20 cellular contexts compared by ENCODE assay signal in genomic region chr20:44071526-44072111, GRCh38.
DNase-seq lines count a peak whose midpoint lies in the region; ATAC-seq and TF ChIP-seq lines count a peak whose summit lies in the region.
"Had no signal": no experiment of that assay in that cellular context is flagged by ENCODE, and none has a peak within 500 bp of the region (broad histone marks: within the 10 kb centered on the region; RNA-seq: fewer than 3 reads in every experiment).

No MANE protein-coding gene starts in this region.

- CTCF ChIA-PET in activated B cell treated with CpG ODN at 0.5 μM for 24 hours (lab: Charles Lee): interaction anchor here (1.0 to 1.2 kb wide), 2 partner anchors 9 to 322 kb away, joined by 4 to 5 read pairs; no protein-coding TSS in a partner anchor

- H3K27ac ChIP-seq in upper lobe of right lung: no peak overlapping the region
- H3K27ac ChIP-seq: brain microvascular endothelial cell, WERI-Rb-1 had no signal

- POLR2A ChIA-PET in activated B cell treated with CpG ODN at 0.5 μM for 24 hours (lab: Charles Lee): interaction anchor here (1.3 to 4.2 kb wide), 3 partner anchors 130 to 321 kb away, joined by 3 to 27 read pairs (median 4); no protein-coding TSS in a partner anchor
- POLR2A ChIA-PET in naive thymus-derived CD8-positive, alpha-beta T cell (lab: Charles Lee): interaction anchor here (1.1 to 1.7 kb wide), 2 partner anchors 9 to 13 kb away, joined by 3 to 6 read pairs; no protein-coding TSS in a partner anchor

- H3K9me3 Mint-ChIP-seq in activated naive CD8-positive, alpha-beta T cell treated with anti-CD3 and anti-CD28 coated beads for 36 hours: no peaks in the 10 kb centered on the region
- H3K9me3 Mint-ChIP-seq in activated naive CD8-positive, alpha-beta T cell treated with anti-CD3 and anti-CD28 coated beads, Interleukin-2, amount 50 U/mL, for 24 hours: no peaks in the 10 kb centered on the region
- H3K9me3 Mint-ChIP-seq in activated B cell treated with CpG ODN at 0.5 μM for 24 hours: no peaks in the 10 kb centered on the region
- no peaks in the 10 kb centered on the region for H3K9me3 Mint-ChIP-seq in naive thymus-derived CD8-positive, alpha-beta T cell
- H3K9me3 Mint-ChIP-seq: IgD-negative memory B cell had no signal

- no peaks in the 10 kb centered on the region for H3K27me3 Mint-ChIP-seq in activated naive CD8-positive, alpha-beta T cell treated with anti-CD3 and anti-CD28 coated beads for 36 hours
- H3K27me3 Mint-ChIP-seq in activated naive CD8-positive, alpha-beta T cell treated with anti-CD3 and anti-CD28 coated beads, Interleukin-2, amount 50 U/mL, for 24 hours: peaks cover 2% of the 10 kb centered on the region
- peaks cover 5% of the 10 kb centered on the region for H3K27me3 Mint-ChIP-seq in activated B cell treated with CpG ODN at 0.5 μM for 24 hours
- H3K27me3 Mint-ChIP-seq in naive thymus-derived CD8-positive, alpha-beta T cell: peaks cover 0 to 2% (median 0%) of the 10 kb centered on the region in 5 donors
- H3K27me3 Mint-ChIP-seq: activated naive CD8-positive, alpha-beta T cell had no signal

- peak overlapping the region; percentile 42 for H3K4me3 Mint-ChIP-seq in activated naive CD8-positive, alpha-beta T cell treated with anti-CD3 and anti-CD28 coated beads for 36 hours
- no peak overlapping the region for H3K4me3 Mint-ChIP-seq in activated naive CD8-positive, alpha-beta T cell treated with anti-CD3 and anti-CD28 coated beads, Interleukin-2, amount 50 U/mL, for 24 hours
- no peak overlapping the region for H3K4me3 Mint-ChIP-seq in activated B cell treated with CpG ODN at 0.5 μM for 24 hours
- H3K4me3 Mint-ChIP-seq in naive thymus-derived CD8-positive, alpha-beta T cell: peak overlapping the region in 8 of 10 donors; percentile 11 to 86 (median 40)

- H3K4me1 ChIP-seq in upper lobe of right lung: peaks cover 3% of the 10 kb centered on the region

- peaks cover 1% of the 10 kb centered on the region for H3K36me3 Mint-ChIP-seq in activated naive CD8-positive, alpha-beta T cell treated with anti-CD3 and anti-CD28 coated beads for 36 hours
- H3K36me3 Mint-ChIP-seq in activated naive CD8-positive, alpha-beta T cell treated with anti-CD3 and anti-CD28 coated beads, Interleukin-2, amount 50 U/mL, for 24 hours (ENCODE audit: low read depth): peaks cover 1% of the 10 kb centered on the region
- H3K36me3 Mint-ChIP-seq in activated B cell treated with CpG ODN at 0.5 μM for 24 hours (ENCODE audit: low read depth): no peaks in the 10 kb centered on the region
- H3K36me3 Mint-ChIP-seq in naive thymus-derived CD8-positive, alpha-beta T cell: no peaks in the 10 kb centered on the region
- H3K36me3 Mint-ChIP-seq: activated naive CD8-positive, alpha-beta T cell had no signal

- no peak overlapping the region for H3K27ac Mint-ChIP-seq in activated naive CD8-positive, alpha-beta T cell treated with anti-CD3 and anti-CD28 coated beads for 36 hours
- no peak overlapping the region for H3K27ac Mint-ChIP-seq in activated naive CD8-positive, alpha-beta T cell treated with anti-CD3 and anti-CD28 coated beads, Interleukin-2, amount 50 U/mL, for 24 hours
- H3K27ac Mint-ChIP-seq in activated B cell treated with CpG ODN at 0.5 μM for 24 hours: no peak overlapping the region
- H3K27ac Mint-ChIP-seq in naive thymus-derived CD8-positive, alpha-beta T cell: peak overlapping the region; percentile 88 to 100 (median 100)
- H3K27ac Mint-ChIP-seq: activated naive CD8-positive, alpha-beta T cell; IgD-negative memory B cell had no signal

- ATAC-seq in activated naive CD8-positive, alpha-beta T cell treated with anti-CD3 and anti-CD28 coated beads, Interleukin-2, amount 50 U/mL, for 24 hours: no peak
- ATAC-seq in activated B cell treated with CpG ODN at 0.5 μM for 24 hours (ENCODE audit: low read depth) (no peak), upper lobe of right lung (no peak)
- ATAC-seq in naive thymus-derived CD8-positive, alpha-beta T cell: no peak

- H3K4me3 ChIP-seq in upper lobe of right lung: no peak overlapping the region

- peaks cover 68% of the 10 kb centered on the region for H3K4me1 Mint-ChIP-seq in activated naive CD8-positive, alpha-beta T cell treated with anti-CD3 and anti-CD28 coated beads for 36 hours
- H3K4me1 Mint-ChIP-seq in activated naive CD8-positive, alpha-beta T cell treated with anti-CD3 and anti-CD28 coated beads, Interleukin-2, amount 50 U/mL, for 24 hours: peaks cover 75% of the 10 kb centered on the region
- H3K4me1 Mint-ChIP-seq in activated B cell treated with CpG ODN at 0.5 μM for 24 hours: peaks cover 39% of the 10 kb centered on the region
- H3K4me1 Mint-ChIP-seq in naive thymus-derived CD8-positive, alpha-beta T cell: peaks cover 30 to 94% (median 85%) of the 10 kb centered on the region in 4 donors

- H3K36me3 ChIP-seq in upper lobe of right lung: no peaks in the 10 kb centered on the region
- H3K36me3 ChIP-seq: brain microvascular endothelial cell, WERI-Rb-1 had no signal

- H3K9me3 ChIP-seq in upper lobe of right lung: no peaks in the 10 kb centered on the region

- DNase-seq in activated naive CD8-positive, alpha-beta T cell treated with anti-CD3 and anti-CD28 coated beads for 36 hours: no peak
- DNase-seq in activated naive CD8-positive, alpha-beta T cell treated with anti-CD3 and anti-CD28 coated beads, Interleukin-2, amount 50 U/mL, for 24 hours: no peak
- peak; percentile 14 for DNase-seq in activated B cell treated with CpG ODN at 0.5 μM for 24 hours
- peak in 2 of 10 donors; percentile 0 to 15 for DNase-seq in naive thymus-derived CD8-positive, alpha-beta T cell
- peak; percentile 28 for DNase-seq in upper lobe of right lung
- DNase-seq in iPS-NIHi7 (ENCODE audit: extremely low spot score): no peak
- no peak for DNase-seq in NCI-H345 treated with DMSO at 0.1 percent for 48 hours (lab: John Stamatoyannopoulos, UW; ENCODE audit: unreplicated experiment)
- no peak for DNase-seq in mucosa of gallbladder (ENCODE audit: low spot score)
- DNase-seq: brain microvascular endothelial cell; cortex of kidney; foreskin fibroblast; H7; hippocampal formation; kidney glomerular epithelial cell; NCI-H524 treated with DMSO at 0.1 percent for 48 hours; SHP77; stimulated activated naive CD4-positive, alpha-beta T cell treated with Interleukin-2 at 50 U/mL for 16 hours; WERI-Rb-1 had no signal

- no peak for TF ChIP-seq CTCF in activated B cell treated with CpG ODN at 0.5 μM for 24 hours (IDR thresholded peaks at IDR 0.05)
- TF ChIP-seq CTCF in upper lobe of right lung (IDR thresholded peaks at IDR 0.05): no peak

- intact Hi-C loops in activated B cell treated with CpG ODN at 0.5 μM for 24 hours (cut with micrococcal nuclease): no loop called here
- intact Hi-C loops in upper lobe of right lung (cut with DNase I): no loop called here

- H3K27me3 ChIP-seq in upper lobe of right lung: no peaks in the 10 kb centered on the region
- H3K27me3 ChIP-seq: brain microvascular endothelial cell had no signal

Comparison
In these comparisons a context has a peak if more than half of its experiments do, and no peak if none do; other contexts are left out.
1. H3K4me3 Mint-ChIP-seq: peak in activated naive CD8-positive, alpha-beta T cell treated with anti-CD3 and anti-CD28 coated beads for 36 hours (single experiment) and naive thymus-derived CD8-positive, alpha-beta T cell (8 of 10); none in activated naive CD8-positive, alpha-beta T cell treated with anti-CD3 and anti-CD28 coated beads, Interleukin-2, amount 50 U/mL, for 24 hours (single experiment) and activated B cell treated with CpG ODN at 0.5 μM for 24 hours (single experiment).
2. DNase-seq: peak in activated B cell treated with CpG ODN at 0.5 μM for 24 hours (single experiment) and upper lobe of right lung (single experiment); none in activated naive CD8-positive, alpha-beta T cell treated with anti-CD3 and anti-CD28 coated beads for 36 hours (single experiment), activated naive CD8-positive, alpha-beta T cell treated with anti-CD3 and anti-CD28 coated beads, Interleukin-2, amount 50 U/mL, for 24 hours (single experiment), iPS-NIHi7 (single experiment), NCI-H345 treated with DMSO at 0.1 percent for 48 hours (single experiment) and mucosa of gallbladder (single experiment).
3. H3K27ac Mint-ChIP-seq: peak in naive thymus-derived CD8-positive, alpha-beta T cell (10 of 10); none in activated naive CD8-positive, alpha-beta T cell treated with anti-CD3 and anti-CD28 coated beads for 36 hours (single experiment), activated naive CD8-positive, alpha-beta T cell treated with anti-CD3 and anti-CD28 coated beads, Interleukin-2, amount 50 U/mL, for 24 hours (single experiment) and activated B cell treated with CpG ODN at 0.5 μM for 24 hours (single experiment).